In the genomic region with DNA sequence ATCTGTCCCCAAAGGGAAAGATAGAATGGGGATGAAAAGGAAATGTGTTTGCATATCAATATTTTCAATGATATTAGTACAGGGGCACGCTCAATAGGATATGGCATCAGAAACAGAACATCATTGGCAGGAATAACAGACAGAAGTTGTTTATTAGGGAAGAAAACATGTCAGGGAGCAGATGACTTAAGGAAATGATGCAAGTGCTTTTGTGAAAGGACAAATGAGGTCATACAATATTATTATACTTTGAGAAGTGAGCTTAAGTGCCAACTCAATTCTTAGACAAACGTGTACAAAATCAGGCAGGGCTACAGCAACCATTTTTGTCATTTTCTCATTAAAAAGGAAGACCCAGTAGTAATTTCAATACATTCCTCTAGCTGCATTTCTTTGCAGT, we compare ENCODE assay signal across 10 cellular contexts.
A peak's percentile ranks its signal among the peaks of the same experiment; 100 is the strongest.
DNase-seq lines count a peak whose midpoint lies in the region; ATAC-seq and TF ChIP-seq lines count a peak whose summit lies in the region.
"Had no signal": no experiment of that assay in that cellular context is flagged by ENCODE, and none has a peak within 500 bp of the region (broad histone marks: within the 10 kb centered on the region; RNA-seq: fewer than 3 reads in every experiment).

No MANE protein-coding gene starts in this region.

- ATAC-seq in GM21528 (IDR thresholded peaks at IDR 0.05; ENCODE audit: low FRiP score, unreplicated experiment) (no peak), HG03135 (IDR thresholded peaks at IDR 0.05; ENCODE audit: unreplicated experiment) (no peak), HG02970 (IDR thresholded peaks at IDR 0.05; ENCODE audit: low FRiP score, unreplicated experiment) (no peak), GM19324 (IDR thresholded peaks at IDR 0.05; ENCODE audit: low FRiP score, unreplicated experiment) (no peak)
- ATAC-seq: naive thymus-derived CD8-positive, alpha-beta T cell had no signal

- peaks cover 85% of the 10 kb centered on the region for H3K4me1 Mint-ChIP-seq in Calu3 (ENCODE audit: low read depth, unreplicated experiment)
- H3K4me1 Mint-ChIP-seq in progenitor cell of endocrine pancreas (ENCODE audit: low read depth): peaks cover 47% of the 10 kb centered on the region
- H3K4me1 Mint-ChIP-seq: naive thymus-derived CD8-positive, alpha-beta T cell had no signal

- in situ Hi-C loops in SK-MEL-5 (cut with HindIII; ENCODE audit: low pct_unique_long_range_greater_than_20kb, low sequenced_read_pairs): no loop called here

- H3K4me3 Mint-ChIP-seq in Calu3 (ENCODE audit: low read depth, unreplicated experiment) (no peak overlapping the region), progenitor cell of endocrine pancreas (ENCODE audit: low read depth) (no peak overlapping the region)
- H3K4me3 Mint-ChIP-seq: naive thymus-derived CD8-positive, alpha-beta T cell had no signal

- H3K36me3 Mint-ChIP-seq in Calu3 (ENCODE audit: insufficient read depth, unreplicated experiment) (peaks cover 16% of the 10 kb centered on the region), progenitor cell of endocrine pancreas (ENCODE audit: insufficient read depth) (peaks cover 7% of the 10 kb centered on the region)
- H3K36me3 Mint-ChIP-seq: naive thymus-derived CD8-positive, alpha-beta T cell had no signal

- H3K9me3 Mint-ChIP-seq in Calu3 (ENCODE audit: low read depth, unreplicated experiment): no peaks in the 10 kb centered on the region
- H3K9me3 Mint-ChIP-seq in progenitor cell of endocrine pancreas (ENCODE audit: low read depth): no peaks in the 10 kb centered on the region

- H3K4me3 ChIP-seq in fibroblast of mammary gland (ENCODE audit: control insufficient read depth, low read depth, low read length): no peak overlapping the region

- H3K27ac Mint-ChIP-seq in Calu3 (ENCODE audit: unreplicated experiment) (peak overlapping the region; percentile 93), progenitor cell of endocrine pancreas (peak overlapping the region; percentile 67)
- H3K27ac Mint-ChIP-seq: naive thymus-derived CD8-positive, alpha-beta T cell had no signal

- H3K27me3 Mint-ChIP-seq in Calu3 (ENCODE audit: unreplicated experiment): no peaks in the 10 kb centered on the region
- no peaks in the 10 kb centered on the region for H3K27me3 Mint-ChIP-seq in progenitor cell of endocrine pancreas

- intact Hi-C loops in Calu3 (cut with micrococcal nuclease; ENCODE audit: unreplicated experiment): loop anchor here (2.0 to 10.0 kb wide), 4 partner anchors 33 to 639 kb away; no protein-coding TSS in a partner anchor

- no peak for DNase-seq in Calu3
- peak; percentile 59 for DNase-seq in SK-MEL-5 (ENCODE audit: low read depth, low spot score)
- peak; percentile 89 for DNase-seq in fibroblast of mammary gland (ENCODE audit: low read depth)
- DNase-seq in progenitor cell of endocrine pancreas (ENCODE audit: low spot score, unreplicated experiment): no peak
- DNase-seq: activated CD8-positive, alpha-beta memory T cell treated with anti-CD3 and anti-CD28 coated beads, Interleukin-2, amount 50 U/mL, for 48 hours; naive thymus-derived CD8-positive, alpha-beta T cell had no signal

- TF ChIP-seq CTCF in Calu3 (IDR thresholded peaks at IDR 0.05; ENCODE audit: unreplicated experiment) (no peak), fibroblast of mammary gland (conservative IDR thresholded peaks at IDR 0.05; ENCODE audit: control insufficient read depth, insufficient read depth, low read depth, low read length) (no peak), progenitor cell of endocrine pancreas (IDR thresholded peaks at IDR 0.05; ENCODE audit: unreplicated experiment) (no peak)

- CTCF ChIA-PET in Calu3 (lab: Charles Lee): interaction anchor here (0.5 to 1.4 kb wide), 3 partner anchors 22 to 280 kb away, joined by 3 to 4 read pairs (median 4); no protein-coding TSS in a partner anchor

- no TSS peak for BruUV-seq in Calu3 (replicated peaks; lab: Mats Ljungman, UMichigan)

Comparison
In these comparisons a context has a peak if more than half of its experiments do, and no peak if none do; other contexts are left out.
1. DNase-seq: peak in SK-MEL-5 (single experiment) and fibroblast of mammary gland (single experiment); none in Calu3 (single experiment) and progenitor cell of endocrine pancreas (single experiment).